ENCODE assay signal across 18 cellular contexts in genomic region chr6:36756761-36757160, GRCh38. TPM values are rescaled to one million over a fixed set of nuclear protein-coding genes. Genes with fewer than 3 reads are reported as not detected.
DNase-seq lines count a peak whose midpoint lies in the region; ATAC-seq and TF ChIP-seq lines count a peak whose summit lies in the region.
"Had no signal": no experiment of that assay in that cellular context is flagged by ENCODE, and none has a peak within 500 bp of the region (broad histone marks: within the 10 kb centered on the region; RNA-seq: fewer than 3 reads in every experiment).

No MANE protein-coding gene starts in this region.

- H3K36me3 ChIP-seq in Peyer's patch (no peaks in the 10 kb centered on the region), esophagus (ENCODE audit: control insufficient read depth in 2 of 2, insufficient read depth in 2 of 2, low read length in 1 of 2) (no peaks in the 10 kb centered on the region), transverse colon (no peaks in the 10 kb centered on the region), uterus (no peaks in the 10 kb centered on the region)
- H3K36me3 ChIP-seq: cardiac muscle cell, HAP-1, upper lobe of left lung had no signal

- in situ Hi-C loops in transverse colon (cut with MboI; ENCODE audit: low pct_ligation_motif_present in 1 of 4, low pct_unique_long_range_greater_than_20kb in 1 of 4, low sequenced_read_pairs in 3 of 4), result loop anchor here (10.0 to 25.0 kb wide), 5 partner anchors 132 to 456 kb away; partner anchors contain the start of gene FGD2 (in 1 of the 4)

- 59 to 60% methylated on average over 8 of the region's 8 CpGs for WGBS in esophagus, 2 donors
- WGBS in transverse colon (ENCODE audit: low coverage in 1 of 2), 2 donors, result 54 to 75% methylated on average over 5 to 8 of the region's 8 CpGs

- no peaks in the 10 kb centered on the region for H3K27me3 Mint-ChIP-seq in activated T-cell treated with anti-CD3 and anti-CD28 coated beads, Interleukin-2, amount 50 U/mL, for 4 hours (ENCODE audit: low read depth)

- no peak for TF ChIP-seq EP300 in transverse colon (IDR thresholded peaks at IDR 0.05; ENCODE audit: low read depth)

- H3K4me1 Mint-ChIP-seq in activated T-cell treated with anti-CD3 and anti-CD28 coated beads, Interleukin-2, amount 50 U/mL, for 4 hours (ENCODE audit: low read depth), result peaks cover 69% of the 10 kb centered on the region

- H3K27ac ChIP-seq in Peyer's patch, result peak overlapping the region; percentile 30 to 76 (median 41)
- H3K27ac ChIP-seq in esophagus (ENCODE audit: low read depth in 2 of 2, low read length in 1 of 2), result peak overlapping the region; percentile 72 to 85
- H3K27ac ChIP-seq in transverse colon, result peak overlapping the region; percentile 43 to 79 (median 60)
- H3K27ac ChIP-seq in uterus, result no peak overlapping the region
- H3K27ac ChIP-seq: cardiac muscle cell, hepatocyte had no signal

- peak overlapping the region; percentile 72 for H3K4me3 Mint-ChIP-seq in activated T-cell treated with anti-CD3 and anti-CD28 coated beads, Interleukin-2, amount 50 U/mL, for 4 hours

- no peaks in the 10 kb centered on the region for H3K36me3 Mint-ChIP-seq in activated T-cell treated with anti-CD3 and anti-CD28 coated beads, Interleukin-2, amount 50 U/mL, for 4 hours (ENCODE audit: insufficient read depth)

- H3K9me3 Mint-ChIP-seq in activated T-cell treated with anti-CD3 and anti-CD28 coated beads, Interleukin-2, amount 50 U/mL, for 4 hours, result no peaks in the 10 kb centered on the region

- H3K27me3 ChIP-seq in Peyer's patch (no peaks in the 10 kb centered on the region), esophagus (ENCODE audit: control insufficient read depth in 1 of 2, insufficient read depth in 2 of 2, low read length in 2 of 2) (no peaks in the 10 kb centered on the region), transverse colon (no peaks in the 10 kb centered on the region), uterus (no peaks in the 10 kb centered on the region)
- H3K27me3 ChIP-seq: cardiac muscle cell, hepatocyte, upper lobe of left lung had no signal

- intact Hi-C loops in transverse colon (cut with DNase I; ENCODE audit: low total_unique reads), result loop anchor here (5.0 to 10.0 kb wide), 2 partner anchors 72 to 139 kb away; no protein-coding TSS in a partner anchor
- intact Hi-C loops in uterus (cut with DNase I; ENCODE audit: low total_unique reads), result no loop called here

- no peaks in the 10 kb centered on the region for H3K9me3 ChIP-seq in Peyer's patch
- no peaks in the 10 kb centered on the region for H3K9me3 ChIP-seq in esophagus (ENCODE audit: control insufficient read depth in 2 of 2, insufficient read depth in 1 of 2, low read depth in 1 of 2, low read length in 1 of 2)
- H3K9me3 ChIP-seq in transverse colon, result no peaks in the 10 kb centered on the region
- no peaks in the 10 kb centered on the region for H3K9me3 ChIP-seq in uterus
- H3K9me3 ChIP-seq: HAP-1, upper lobe of left lung had no signal

- DNase-seq in activated T-cell treated with anti-CD3 and anti-CD28 coated beads, Interleukin-2, amount 50 U/mL, for 4 hours, result no peak
- no peak for DNase-seq in activated T-cell treated with anti-CD3 and anti-CD28 coated beads for 4 hours
- DNase-seq in Peyer's patch, result peak in 1 of 3 donors; percentile 26
- DNase-seq in transverse colon, result no peak
- DNase-seq in NCI-H2107 (lab: John Stamatoyannopoulos, UW), result no peak
- no peak for DNase-seq in uterus
- DNase-seq: DMS53, erythroblast, left ventricle myocardium superior, NCI-H1105 treated with DMSO at 0.1 percent for 48 hours, NCI-H446 treated with DMSO at 0.1 percent for 48 hours, RPMI8226, upper lobe of left lung had no signal

- H3K4me3 ChIP-seq in Peyer's patch (peak overlapping the region in 1 of 4 donors; percentile 4), esophagus (ENCODE audit: low read depth in 1 of 2, low read length in 2 of 2) (no peak overlapping the region), transverse colon (no peak overlapping the region), uterus (no peak overlapping the region)
- H3K4me3 ChIP-seq: cardiac muscle cell, HAP-1, hepatocyte had no signal

- no peak for ATAC-seq in activated T-cell treated with anti-CD3 and anti-CD28 coated beads, Interleukin-2, amount 50 U/mL, for 4 hours
- no peak for ATAC-seq in HG03045 (IDR thresholded peaks at IDR 0.05; ENCODE audit: unreplicated experiment)
- ATAC-seq: left ventricle myocardium superior had no signal

- H3K4me1 ChIP-seq in Peyer's patch (peaks cover 10 to 33% (median 26%) of the 10 kb centered on the region in 4 donors), esophagus (ENCODE audit: control insufficient read depth in 2 of 2, insufficient read depth in 2 of 2, low read length in 1 of 2) (peaks cover 3 to 31% of the 10 kb centered on the region in 2 donors), transverse colon (peaks cover 19 to 78% (median 41%) of the 10 kb centered on the region in 4 donors), uterus (no peaks in the 10 kb centered on the region)
- H3K4me1 ChIP-seq: HAP-1 had no signal

- TF ChIP-seq POLR2A in Peyer's patch (IDR thresholded peaks at IDR 0.05) (no peak), transverse colon (IDR thresholded peaks at IDR 0.05) (no peak), uterus (IDR thresholded peaks at IDR 0.05) (no peak)

- TF ChIP-seq CTCF in Peyer's patch (IDR thresholded peaks at IDR 0.05) (no peak), transverse colon (IDR thresholded peaks at IDR 0.05) (no peak), uterus (IDR thresholded peaks at IDR 0.05) (no peak)

RNA-seq across cellular contexts. Expression of gene RAB44, which starts 59.1 kb away (rescaled TPM):
- total RNA-seq in activated T-cell treated with anti-CD3 and anti-CD28 coated beads, Interleukin-2, amount 50 U/mL, for 4 hours, result under 1 TPM in 2 of 3 donors, not detected in 1; 0.05 TPM
- total RNA-seq in Peyer's patch (1 to 10 TPM in 2 of 4 donors, under 1 TPM in 2; 0.47 to 3.3 (median 0.80) TPM), transverse colon (1 to 10 TPM in 1 of 4 donors, under 1 TPM in 3; 0.14 to 1.1 (median 0.46) TPM), uterus (under 1 TPM in 1 of 4 donors, not detected in 3; 0.37 TPM)
- under 1 TPM; 0.21 to 0.37 TPM for polyA plus RNA-seq in esophagus
- total RNA-seq: cardiac muscle cell, hepatocyte had no signal
- polyA plus RNA-seq: cardiac muscle cell, hepatocyte had no signal

Comparison
In these comparisons a context has a peak if more than half of its experiments do, and no peak if none do; other contexts are left out.
1. H3K27ac ChIP-seq: peak in Peyer's patch (4 of 4), esophagus (2 of 2) and transverse colon (4 of 4); none in uterus (0 of 2).